ENCODE assay signal across 27 cellular contexts in the genomic region with DNA sequence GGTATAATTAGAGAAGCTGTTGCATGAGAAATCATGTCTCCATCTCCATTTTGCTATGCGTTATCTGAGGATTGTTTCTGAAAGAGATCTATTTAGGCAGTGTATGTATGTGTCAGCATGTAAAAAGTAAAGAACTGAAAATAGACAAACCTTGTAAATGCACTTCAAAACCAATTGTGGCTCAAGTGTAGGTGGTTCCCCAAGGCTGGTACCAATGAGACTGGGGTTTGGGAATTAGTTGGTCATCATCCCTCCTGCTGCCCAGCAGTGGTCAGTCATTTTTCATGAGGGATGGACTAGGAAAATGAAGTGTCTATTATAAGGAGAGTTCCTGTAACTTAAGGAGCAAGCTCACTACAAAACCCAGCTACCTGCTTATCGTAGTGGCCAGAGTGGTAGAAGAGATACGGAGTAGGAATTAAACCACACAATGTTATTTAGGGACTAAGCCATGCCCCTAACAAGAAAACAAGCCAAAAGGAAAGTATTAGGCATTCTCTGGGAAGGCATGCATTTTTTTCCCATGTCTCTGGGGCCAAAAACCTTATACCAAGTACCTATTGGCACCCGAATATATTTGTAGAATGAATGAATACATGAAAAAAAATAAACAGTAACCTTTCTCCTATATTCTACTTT. TPM values are rescaled to one million over a fixed set of nuclear protein-coding genes. Genes with fewer than 3 reads are reported as not detected.
"Had no signal": no experiment of that assay in that cellular context is flagged by ENCODE, and none has a peak within 500 bp of the region (broad histone marks: within the 10 kb centered on the region; RNA-seq: fewer than 3 reads in every experiment).

No MANE protein-coding gene starts in this region.

- H3K36me3 ChIP-seq: colonic mucosa, esophagus squamous epithelium, left lung, lower lobe of right lung had no signal

- DNase-seq: colonic mucosa; cortex of kidney; effector CD8-positive, alpha-beta T cell; effector memory CD8-positive, alpha-beta T cell; endodermal cell; erythroblast; esophagus squamous epithelium; foreskin melanocyte; gastrocnemius medialis; glutamatergic neuron; head of caudate nucleus; heart right ventricle; hippocampal formation; left cardiac atrium; left lung; left ventricle myocardium superior; lower lobe of right lung; mesenchymal stem cell; mucosa of descending colon; naive B cell had no signal

- H3K4me1 ChIP-seq: colonic mucosa, esophagus squamous epithelium, gastrocnemius medialis, heart right ventricle, left lung, lower lobe of right lung had no signal

- H3K9me3 ChIP-seq: colonic mucosa, esophagus squamous epithelium, gastrocnemius medialis, heart right ventricle, left lung, lower lobe of right lung, mucosa of descending colon had no signal

- H3K27me3 ChIP-seq: colonic mucosa, esophagus squamous epithelium, gastrocnemius medialis, heart right ventricle, left lung had no signal

- ATAC-seq: effector memory CD8-positive, alpha-beta T cell; esophagus mucosa; gastrocnemius medialis; heart right ventricle; left cardiac atrium; left lung; left ventricle myocardium superior; lower lobe of right lung; mucosa of descending colon had no signal

- H3K4me3 ChIP-seq: colonic mucosa, esophagus squamous epithelium, gastrocnemius medialis, heart right ventricle, left lung, lower lobe of right lung, mucosa of descending colon had no signal

- FAIRE-seq: islet of Langerhans, keratinocyte had no signal

- H3K27ac ChIP-seq: colonic mucosa, epithelial cell of prostate, esophagus squamous epithelium, gastrocnemius medialis, heart right ventricle, left lung, lower lobe of right lung had no signal

RNA-seq across cellular contexts. Expression of a gene that starts 30.5 kb away (rescaled TPM):
- total RNA-seq: kidney epithelial cell, lung microvascular endothelial cell, myocyte had no signal
